8 cellular contexts compared by ENCODE assay signal in genomic region chr9:92293075-92293354, GRCh38. TPM values are rescaled to one million over a fixed set of nuclear protein-coding genes. Genes with fewer than 3 reads are reported as not detected.
DNase-seq lines count a peak whose midpoint lies in the region; ATAC-seq and TF ChIP-seq lines count a peak whose summit lies in the region.

No MANE protein-coding gene starts in this region.

- H3K36me3 Mint-ChIP-seq in mesothelial cell of epicardium = peaks cover 31% of the 10 kb centered on the region

- in situ Hi-C loops in brain microvascular endothelial cell (cut with HindIII; ENCODE audit: low pct_ligation_motif_present, low sequenced_read_pairs) = no loop called here

- ATAC-seq in left ventricle myocardium superior = no peak
- ATAC-seq in aorta (ENCODE audit: low FRiP score) = no peak
- ATAC-seq in GM18502 (IDR thresholded peaks at IDR 0.05; ENCODE audit: poor library complexity, unreplicated experiment) = no peak

- H3K27ac Mint-ChIP-seq in mesothelial cell of epicardium = peak overlapping the region; percentile 99

- no peaks in the 10 kb centered on the region for H3K27me3 Mint-ChIP-seq in mesothelial cell of epicardium (ENCODE audit: low read depth)

- TF ChIP-seq CTCF in left ventricle myocardium inferior (IDR thresholded peaks at IDR 0.05; ENCODE audit: borderline replicate concordance) (no peak), brain microvascular endothelial cell (IDR thresholded peaks at IDR 0.05; ENCODE audit: low read depth, low read length, missing control alignments) (no peak), mesothelial cell of epicardium (IDR thresholded peaks at IDR 0.05; ENCODE audit: unreplicated experiment) (no peak), GM10266 (IDR thresholded peaks at IDR 0.05; ENCODE audit: control insufficient read depth, insufficient read depth, low read depth, missing control alignments) (no peak)

- intact Hi-C loops in left ventricle myocardium inferior (cut with micrococcal nuclease) = no loop called here
- intact Hi-C loops in left ventricle myocardium superior (cut with micrococcal nuclease) = no loop called here
- intact Hi-C loops in aorta (cut with DNase I) = no loop called here

- H3K4me1 Mint-ChIP-seq in mesothelial cell of epicardium = peaks cover 39% of the 10 kb centered on the region

- 1 to 2% methylated on average over 5 of the region's 5 CpGs for WGBS in aorta, 2 donors

- H3K4me3 Mint-ChIP-seq in mesothelial cell of epicardium = peak overlapping the region; percentile 98

- H3K4me1 ChIP-seq in left ventricle myocardium inferior = peaks cover 42% of the 10 kb centered on the region
- H3K4me1 ChIP-seq in aorta (ENCODE audit: control insufficient read depth in 1 of 2, insufficient read depth in 2 of 2, low read length in 2 of 2) = peaks cover 0 to 8% of the 10 kb centered on the region in 2 donors

- H3K27me3 ChIP-seq in left ventricle myocardium inferior (ENCODE audit: low read depth) (no peaks in the 10 kb centered on the region), brain microvascular endothelial cell (replicated peaks) (no peaks in the 10 kb centered on the region), aorta (ENCODE audit: control insufficient read depth in 1 of 2, insufficient read depth in 2 of 2, low read length in 1 of 2) (no peaks in the 10 kb centered on the region)

- H3K27ac ChIP-seq in left ventricle myocardium inferior (replicated peaks) (peak overlapping the region; percentile 79), brain microvascular endothelial cell (peak overlapping the region; percentile 85), aorta (ENCODE audit: low read depth in 1 of 2, low read length in 2 of 2) (no peak overlapping the region)

- H3K9me3 Mint-ChIP-seq in mesothelial cell of epicardium = peaks cover 6% of the 10 kb centered on the region

- H3K4me3 ChIP-seq in left ventricle myocardium inferior = peak overlapping the region; percentile 79
- H3K4me3 ChIP-seq in brain microvascular endothelial cell (ENCODE audit: low read depth, low read length) = peak overlapping the region; percentile 93
- peak overlapping the region; percentile 73 to 94 for H3K4me3 ChIP-seq in aorta (ENCODE audit: low read length in 2 of 2)

- no peaks in the 10 kb centered on the region for H3K9me3 ChIP-seq in left ventricle myocardium inferior (replicated peaks)
- no peaks in the 10 kb centered on the region for H3K9me3 ChIP-seq in aorta (ENCODE audit: control insufficient read depth, low read length)

- DNase-seq in left ventricle myocardium inferior = no peak
- DNase-seq in left ventricle myocardium superior = no peak
- no peak for DNase-seq in brain microvascular endothelial cell
- no peak for DNase-seq in mesothelial cell of epicardium (ENCODE audit: low spot score in 2 of 2, unreplicated experiment in 2 of 2)
- no peak for DNase-seq in aorta
- DNase-seq in NCI-H524 treated with DMSO at 0.1 percent for 48 hours (lab: John Stamatoyannopoulos, UW) = no peak
- no peak for DNase-seq in GM10266 (ENCODE audit: extremely low spot score)

- H3K36me3 ChIP-seq in left ventricle myocardium inferior = peaks cover 30% of the 10 kb centered on the region
- peaks cover 12% of the 10 kb centered on the region for H3K36me3 ChIP-seq in brain microvascular endothelial cell (replicated peaks)
- peaks cover 0 to 2% of the 10 kb centered on the region in 2 donors for H3K36me3 ChIP-seq in aorta (ENCODE audit: control insufficient read depth in 1 of 2, insufficient read depth in 2 of 2, low read length in 1 of 2)

RNA-seq across cellular contexts. Expression of gene IARS1, which starts 0.5 kb away (rescaled TPM):
- total RNA-seq in left ventricle myocardium inferior (54.2 TPM), left ventricle myocardium superior (55.6 TPM), mesothelial cell of epicardium (117 to 127 TPM (median 126 TPM) in 3 replicates), aorta (10 to 100 TPM; 71.7 to 82.1 TPM)
- polyA plus RNA-seq in aorta = 10 to 100 TPM; 16.5 to 23.3 TPM

RNA-seq across cellular contexts. Expression of gene NOL8, which starts 32.1 kb away (rescaled TPM):
- total RNA-seq in left ventricle myocardium inferior (12.7 TPM), left ventricle myocardium superior (13.1 TPM), mesothelial cell of epicardium (39.0 to 43.4 TPM (median 42.7 TPM) in 3 replicates), aorta (10 to 100 TPM; 29.7 to 43.1 TPM)
- polyA plus RNA-seq in aorta = 10 to 100 TPM; 14.4 to 22.4 TPM

RNA-seq across cellular contexts. Expression of gene CENPP, which starts 32.7 kb away (rescaled TPM):
- 5.4 TPM for total RNA-seq in left ventricle myocardium inferior
- total RNA-seq in left ventricle myocardium superior = 4.3 TPM
- 6.0 to 7.8 TPM (median 7.4 TPM) in 3 replicates for total RNA-seq in mesothelial cell of epicardium
- 10 to 100 TPM in 1 of 2 donors, 1 to 10 TPM in 1; 3.9 to 11.1 TPM for total RNA-seq in aorta
- polyA plus RNA-seq in aorta = 1 to 10 TPM in 1 of 2 donors, under 1 TPM in 1; 0.50 to 4.7 TPM

Comparison
In these comparisons a context has a peak if more than half of its experiments do, and no peak if none do; other contexts are left out.
1. H3K27ac ChIP-seq: peak in left ventricle myocardium inferior (single experiment) and brain microvascular endothelial cell (single experiment); none in aorta (0 of 2).
2. Peak in every context shown above with its lines, with median percentiles within 50 percentile points of each other: H3K4me3 ChIP-seq.